Comparison of ENCODE assay signal across 20 cellular contexts in the genomic region with DNA sequence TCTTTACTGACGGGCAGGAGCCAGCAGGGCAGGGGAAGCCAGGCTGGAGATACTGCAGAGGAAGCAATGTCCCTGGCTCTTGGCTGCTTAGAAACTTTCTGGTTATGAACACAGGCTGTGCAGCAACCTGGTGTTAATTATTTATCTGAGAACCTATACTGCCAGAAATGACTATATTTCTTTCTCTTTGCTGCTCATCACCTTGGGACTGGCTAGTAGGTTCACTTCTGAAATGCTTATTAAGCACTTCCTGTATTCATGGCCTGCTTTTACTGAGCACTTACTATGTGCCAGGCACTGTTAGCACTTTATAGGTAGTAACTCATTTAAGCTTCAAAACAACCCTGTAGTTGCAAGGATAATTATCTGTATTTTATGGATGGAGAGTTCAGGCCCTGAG. TPM values are rescaled to one million over a fixed set of nuclear protein-coding genes. Genes with fewer than 3 reads are reported as not detected.
DNase-seq lines count a peak whose midpoint lies in the region; ATAC-seq, FAIRE-seq and TF ChIP-seq lines count a peak whose summit lies in the region.
"Had no signal": no experiment of that assay in that cellular context is flagged by ENCODE, and none has a peak within 500 bp of the region (broad histone marks: within the 10 kb centered on the region; RNA-seq: fewer than 3 reads in every experiment).

No MANE protein-coding gene starts in this region.

- no peaks in the 10 kb centered on the region for H3K9me3 ChIP-seq in A549
- no peaks in the 10 kb centered on the region for H3K9me3 ChIP-seq in gastroesophageal sphincter
- H3K9me3 ChIP-seq in adrenal gland (replicated peaks in 1 of 3), result no peaks in the 10 kb centered on the region
- H3K9me3 ChIP-seq: esophagus muscularis mucosa, left ventricle myocardium inferior, neutrophil, stomach, upper lobe of left lung had no signal

- no peaks in the 10 kb centered on the region for H3K4me1 ChIP-seq in A549
- no peaks in the 10 kb centered on the region for H3K4me1 ChIP-seq in gastroesophageal sphincter
- H3K4me1 ChIP-seq in adrenal gland (replicated peaks in 1 of 2), result peaks cover 5 to 15% of the 10 kb centered on the region in 2 donors
- H3K4me1 ChIP-seq: esophagus muscularis mucosa, stomach, upper lobe of left lung had no signal

- H3K27ac ChIP-seq in A549 (no peak overlapping the region), gastroesophageal sphincter (no peak overlapping the region), adrenal gland (no peak overlapping the region)
- H3K27ac ChIP-seq: esophagus muscularis mucosa, left ventricle myocardium inferior, neutrophil, stomach, upper lobe of left lung had no signal

- TF ChIP-seq RAD21 in A549 (conservative IDR thresholded peaks at IDR 0.05 in 1 of 2, IDR thresholded peaks at IDR 0.05 in 1 of 2), result no peak

- H3K4me3 ChIP-seq in A549 (no peak overlapping the region), gastroesophageal sphincter (no peak overlapping the region), adrenal gland (no peak overlapping the region)
- H3K4me3 ChIP-seq: esophagus muscularis mucosa, left ventricle myocardium inferior, stomach, upper lobe of left lung had no signal

- TF ChIP-seq CTCF in A549 (IDR thresholded peaks at IDR 0.05) (no peak), gastroesophageal sphincter (IDR thresholded peaks at IDR 0.05) (no peak), adrenal gland (IDR thresholded peaks at IDR 0.05) (no peak)

- FAIRE-seq in A549 (lab: Jason Lieb, UNC), result no peak

- H3K27me3 ChIP-seq in gastroesophageal sphincter, result no peaks in the 10 kb centered on the region
- H3K27me3 ChIP-seq in adrenal gland, result no peaks in the 10 kb centered on the region
- H3K27me3 ChIP-seq: esophagus muscularis mucosa, neutrophil, stomach, upper lobe of left lung had no signal

- ATAC-seq in A549, result no peak
- peak; percentile 72 for ATAC-seq in GM19025 (IDR thresholded peaks at IDR 0.05; ENCODE audit: low read depth, unreplicated experiment)
- peak; percentile 63 for ATAC-seq in GM21786 (IDR thresholded peaks at IDR 0.05; ENCODE audit: unreplicated experiment)
- peak; percentile 85 for ATAC-seq in HG03175 (IDR thresholded peaks at IDR 0.05; ENCODE audit: unreplicated experiment)
- no peak for ATAC-seq in GM18867 (IDR thresholded peaks at IDR 0.05; ENCODE audit: unreplicated experiment)
- no peak for ATAC-seq in gastroesophageal sphincter
- ATAC-seq: activated CD8-positive, alpha-beta T cell treated with anti-CD3 and anti-CD28 coated beads for 36 hours had no signal

- H3K4me2 ChIP-seq in A549, result no peak overlapping the region

- POLR2A ChIA-PET in A549 (lab: Yijun Ruan, JAX), result no interaction called here

- WGBS in A549 (ENCODE audit: missing lambda C conversion rate), result 81% methylated on average over 1 of the region's 1 CpG
- 100% methylated on average over 1 of the region's 1 CpG; no CpG with 5 or more reads in 1 of the 2 donors for WGBS in gastroesophageal sphincter (ENCODE audit: low coverage in 1 of 2), 2 donors
- WGBS in adrenal gland, 4 donors, result 88 to 100% (median 93%) methylated on average over 1 of the region's 1 CpG

- intact Hi-C loops in adrenal gland (cut with DNase I), result no loop called here

- no peak for TF ChIP-seq EP300 in A549 (IDR thresholded peaks at IDR 0.05)
- no peak for TF ChIP-seq EP300 in gastroesophageal sphincter (IDR thresholded peaks at IDR 0.05)

- TF ChIP-seq POLR2A in A549 (IDR thresholded peaks at IDR 0.05; ENCODE audit: low read length), result no peak
- no peak for TF ChIP-seq POLR2A in gastroesophageal sphincter (IDR thresholded peaks at IDR 0.05)
- TF ChIP-seq POLR2A in adrenal gland (IDR thresholded peaks at IDR 0.05), result no peak

- H3K36me3 ChIP-seq in gastroesophageal sphincter (no peaks in the 10 kb centered on the region), adrenal gland (replicated peaks in 1 of 2) (no peaks in the 10 kb centered on the region)
- H3K36me3 ChIP-seq: esophagus muscularis mucosa, left ventricle myocardium inferior, neutrophil, stomach, upper lobe of left lung had no signal

- CTCF ChIA-PET in A549 (lab: Yijun Ruan, JAX), result interaction anchor here (0.7 to 1.3 kb wide), 4 partner anchors 10 to 44 kb away, joined by 3 to 5 read pairs (median 4); no protein-coding TSS in a partner anchor

- DNase-seq in A549 (ENCODE audit: low read depth in 1 of 2, low spot score in 1 of 2) (no peak), GM19240 (ENCODE audit: insufficient read length, low spot score) (no peak), adrenal gland (no peak)
- DNase-seq: activated B cell treated with CpG ODN at 0.5 μM for 24 hours; activated CD8-positive, alpha-beta T cell treated with anti-CD3 and anti-CD28 coated beads for 36 hours; DMS79; left ventricle myocardium inferior; MV-4-11; NCI-H2107; NCI-H526; SHP77 treated with DMSO at 0.1 percent for 48 hours; stomach; upper lobe of left lung had no signal

TF ChIP-seq in A549, 52 proteins besides CTCF, POLR2A, EP300 and RAD21:
- TF ChIP-seq JUNB (IDR thresholded peaks at IDR 0.05) (no peak), MAFK (IDR thresholded peaks at IDR 0.05; ENCODE audit: partially characterized antibody) (peak; percentile 74)

RNA-seq across cellular contexts. Expression of gene RAB11A, which starts 57.6 kb away (rescaled TPM):
- 527 and 551 TPM in 2 replicates for polyA plus RNA-seq in A549 (2011; rRNA removed)
- polyA plus RNA-seq in A549 (2012; cell fraction: cytosol; rRNA removed), result 261 and 300 TPM in 2 replicates
- polyA plus RNA-seq in A549 (2012; cell fraction: nucleus; rRNA removed), result 125 and 150 TPM in 2 replicates
- 306 to 335 TPM (median 316 TPM) in 3 replicates for polyA plus RNA-seq in A549 (2017; fragmentation: RNase III; extraction: RNeasy Plus Mini Kit Qiagen cat#74134 plus additional on column Dnase treatment)
- 84.0 and 108 TPM in 2 replicates for polyA minus RNA-seq in A549 (2011; rRNA and poly(A)+ RNA removed)
- 100 to 1,000 TPM; 120 to 257 (median 135) TPM for total RNA-seq in gastroesophageal sphincter
- total RNA-seq in adrenal gland, result 100 to 1,000 TPM; 219 to 437 (median 356) TPM
- 100 to 1,000 TPM in 2 of 3 donors, 10 to 100 TPM in 1; 45.7 to 705 (median 167) TPM for polyA plus RNA-seq in adrenal gland

Comparison
In these comparisons a context has a peak if more than half of its experiments do, and no peak if none do; other contexts are left out.
1. ATAC-seq: peak in GM19025 (single experiment), GM21786 (single experiment) and HG03175 (single experiment); none in A549 (0 of 2), GM18867 (single experiment) and gastroesophageal sphincter (single experiment).